ENCODE assay signal across 1 cellular context in genomic region chr12:110530511-110530910, GRCh38.
TF ChIP-seq lines count a peak whose summit lies in the region.

No MANE protein-coding gene starts in this region.

TF ChIP-seq in SK-N-SH treated with all-trans-retinoic acid at 6 μM for 48 hours, 23 proteins besides CTCF, POLR2A, EP300 and RAD21 (continued from another document):
- TF ChIP-seq ZFP3 (CRISPR knock-in tag; IDR thresholded peaks at IDR 0.05) (no peak), TOX (CRISPR knock-in tag; IDR thresholded peaks at IDR 0.05; ENCODE audit: borderline replicate concordance) (no peak), CREB5 (CRISPR knock-in tag; IDR thresholded peaks at IDR 0.05; ENCODE audit: low read depth) (no peak), SNAI2 (CRISPR knock-in tag; IDR thresholded peaks at IDR 0.05) (no peak), ZC3H10 (CRISPR knock-in tag; IDR thresholded peaks at IDR 0.05) (no peak), ISL1 (CRISPR knock-in tag; IDR thresholded peaks at IDR 0.05) (no peak), ARNTL (CRISPR knock-in tag; IDR thresholded peaks at IDR 0.05; ENCODE audit: borderline replicate concordance, low read depth) (no peak), GLIS3 (CRISPR knock-in tag; IDR thresholded peaks at IDR 0.05) (no peak), ZNF70 (CRISPR knock-in tag; IDR thresholded peaks at IDR 0.05) (no peak)
